In the genomic region with DNA sequence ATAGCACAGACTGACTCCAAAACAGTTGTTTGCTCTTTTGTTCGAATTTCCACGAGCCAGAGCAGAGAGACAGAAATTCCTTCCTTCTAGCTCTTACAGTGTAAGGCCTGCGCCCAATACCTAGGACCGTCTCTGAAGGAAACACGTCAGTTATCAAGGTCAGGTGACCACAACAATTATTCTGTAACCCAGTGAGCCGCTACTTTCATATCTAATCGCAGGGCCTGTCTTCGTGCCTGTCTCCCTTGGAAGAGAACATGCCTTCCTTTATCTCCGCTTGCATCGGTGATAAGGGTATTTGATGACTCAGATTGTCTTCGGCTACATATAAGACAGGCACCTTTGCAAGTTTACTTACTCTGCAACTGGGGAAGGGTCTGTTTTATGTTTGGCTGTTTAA, we compare ENCODE assay signal across 28 cellular contexts.
"Had no signal": no experiment of that assay in that cellular context is flagged by ENCODE, and none has a peak within 500 bp of the region (broad histone marks: within the 10 kb centered on the region; RNA-seq: fewer than 3 reads in every experiment).

No MANE protein-coding gene starts in this region.

- H3K27ac ChIP-seq: breast epithelium had no signal

- ATAC-seq: activated CD4-positive, CD25-positive, alpha-beta regulatory T cell treated with anti-CD3 and anti-CD28 coated beads, Interleukin-2, amount 50 U/mL, for 24 hours; Panc1; Right ventricle myocardium inferior had no signal

- H3K4me3 Mint-ChIP-seq: activated naive CD4-positive, alpha-beta T cell treated with anti-CD3 and anti-CD28 coated beads, Interleukin-2, amount 10 ng/mL, durations not matched to agents 7 days and 5 days; activated naive CD8-positive, alpha-beta T cell treated with anti-CD3 and anti-CD28 coated beads for 36 hours; T-helper 2 cell treated with Interferon-gamma antibody and Interleukin-4, amounts not matched to agents 5 μg/mL and 100 μg/mL, for 36 hours had no signal

- H3K27me3 ChIP-seq: breast epithelium had no signal

- H3K4me1 ChIP-seq: breast epithelium had no signal

- H3K27ac Mint-ChIP-seq: activated naive CD4-positive, alpha-beta T cell treated with anti-CD3 and anti-CD28 coated beads, Interleukin-2, amount 10 ng/mL, durations not matched to agents 7 days and 5 days; activated naive CD8-positive, alpha-beta T cell treated with anti-CD3 and anti-CD28 coated beads for 36 hours; activated T-helper 2 cell treated with anti-CD3 and anti-CD28 coated beads, Interferon-gamma antibody, Interleukin-2, Interleukin-4, amounts not matched to agents 10 μg/mL and 5 μg/mL and 100 μg/mL, durations not matched to agents 14 hours and 24 hours and 36 hours; T-helper 2 cell treated with Interferon-gamma antibody and Interleukin-4, amounts not matched to agents 5 μg/mL and 100 μg/mL, for 36 hours had no signal

- H3K36me3 ChIP-seq: breast epithelium had no signal

- H3K9me3 ChIP-seq: breast epithelium, SK-N-SH had no signal

- H3K4me2 ChIP-seq: SK-N-SH had no signal

- DNase-seq: activated CD4-positive, alpha-beta T cell treated with anti-CD3 and anti-CD28 coated beads for 4 hours; activated CD4-positive, alpha-beta T cell treated with anti-CD3 and anti-CD28 coated beads, Interleukin-2, amount 50 U/mL, for 4 hours; activated gamma-delta T cell treated with Interleukin-2 at 50 U/mL for 16 hours; activated naive CD4-positive, alpha-beta T cell treated with anti-CD3 and anti-CD28 coated beads, Interleukin-2, amount 10 ng/mL, durations not matched to agents 7 days and 5 days; activated naive CD8-positive, alpha-beta T cell treated with anti-CD3 and anti-CD28 coated beads for 36 hours; activated T-cell treated with anti-CD3 and anti-CD28 coated beads for 4 hours; activated T-cell treated with anti-CD3 and anti-CD28 coated beads, Interleukin-2, amount 50 U/mL, for 48 hours; anterior cingulate cortex; caudate nucleus; Karpas-422; MM.1S; NCI-H1105; NCI-H1436; NCI-H1694 treated with DMSO at 0.1 percent for 48 hours; NCI-H2029 treated with DMSO at 0.1 percent for 48 hours; NCI-H510A treated with DMSO at 0.1 percent for 48 hours; NCI-H69; NK-92 treated with Interleukin-12 subunit alpha and Interleukin-12 subunit beta, amount 100 ng/mL, for 24 hours; OCI-M1; RPMI8226; SK-N-SH; T-helper 1 cell had no signal

- H3K36me3 Mint-ChIP-seq: activated naive CD4-positive, alpha-beta T cell treated with anti-CD3 and anti-CD28 coated beads, Interleukin-2, amount 10 ng/mL, durations not matched to agents 7 days and 5 days; activated naive CD8-positive, alpha-beta T cell treated with anti-CD3 and anti-CD28 coated beads for 36 hours had no signal

- H3K4me3 ChIP-seq: breast epithelium had no signal

- H3K9me3 Mint-ChIP-seq: activated naive CD4-positive, alpha-beta T cell treated with anti-CD3 and anti-CD28 coated beads, Interleukin-2, amount 10 ng/mL, durations not matched to agents 7 days and 5 days; activated naive CD8-positive, alpha-beta T cell treated with anti-CD3 and anti-CD28 coated beads for 36 hours; activated T-helper 2 cell treated with anti-CD3 and anti-CD28 coated beads, Interferon-gamma antibody, Interleukin-2, Interleukin-4, amounts not matched to agents 10 μg/mL and 5 μg/mL and 100 μg/mL, durations not matched to agents 14 hours and 24 hours and 36 hours; T-helper 2 cell treated with Interferon-gamma antibody and Interleukin-4, amounts not matched to agents 5 μg/mL and 100 μg/mL, for 36 hours had no signal

- H3K9ac ChIP-seq: SK-N-SH had no signal

- H3K9me2 ChIP-seq: SK-N-SH had no signal
